In genomic region chr17:38745545-38745944, GRCh38 we compare ENCODE assay signal across 10 cellular contexts. TPM values are rescaled to one million over a fixed set of nuclear protein-coding genes. Genes with fewer than 3 reads are reported as not detected.
DNase-seq lines count a peak whose midpoint lies in the region; ATAC-seq and TF ChIP-seq lines count a peak whose summit lies in the region.
"Had no signal": no experiment of that assay in that cellular context is flagged by ENCODE, and none has a peak within 500 bp of the region (broad histone marks: within the 10 kb centered on the region; RNA-seq: fewer than 3 reads in every experiment).

No MANE protein-coding gene starts in this region.

- no peak overlapping the region for H3K27ac Mint-ChIP-seq in T-helper 2 cell treated with Interferon-gamma antibody and Interleukin-4, amounts not matched to agents 5 μg/mL and 100 μg/mL, for 36 hours
- H3K27ac Mint-ChIP-seq: activated naive CD8-positive, alpha-beta T cell treated with anti-CD3 and anti-CD28 coated beads, Interleukin-2, amount 10 ng/mL, durations not matched to agents 7 days and 5 days had no signal

- H3K27ac ChIP-seq in stomach, result peak overlapping the region in 4 of 5 donors; percentile 22 to 94 (median 92)
- H3K27ac ChIP-seq: epithelial cell of prostate had no signal

- H3K36me3 ChIP-seq in stomach, result no peaks in the 10 kb centered on the region

- TF ChIP-seq CTCF in stomach (IDR thresholded peaks at IDR 0.05), result no peak

- no peak for TF ChIP-seq EP300 in stomach (IDR thresholded peaks at IDR 0.05)

- H3K4me1 Mint-ChIP-seq in T-helper 2 cell treated with Interferon-gamma antibody and Interleukin-4, amounts not matched to agents 5 μg/mL and 100 μg/mL, for 36 hours (ENCODE audit: low read depth), result peaks cover 27% of the 10 kb centered on the region

- H3K4me1 ChIP-seq in stomach, result peaks cover 71 to 100% (median 95%) of the 10 kb centered on the region in 4 donors

- H3K4me3 ChIP-seq in stomach, result no peak overlapping the region

- DNase-seq in T-helper 2 cell treated with Interferon-gamma antibody and Interleukin-4, amounts not matched to agents 5 μg/mL and 100 μg/mL, for 36 hours (ENCODE audit: low spot score), result no peak
- DNase-seq in T-helper 2 cell (no peak), NCI-H2227 (lab: John Stamatoyannopoulos, UW; ENCODE audit: unreplicated experiment) (peak; percentile 78), dermis blood vessel endothelial cell (peak; percentile 30), stomach (no peak), HuH-7.5 (ENCODE audit: low spot score) (no peak), left lobe of liver (ENCODE audit: low spot score) (no peak)
- DNase-seq in central memory CD4-positive, alpha-beta T cell, result no peak
- DNase-seq: activated naive CD8-positive, alpha-beta T cell treated with anti-CD3 and anti-CD28 coated beads, Interleukin-2, amount 10 ng/mL, durations not matched to agents 7 days and 5 days had no signal

- no peak for TF ChIP-seq POLR2A in stomach (IDR thresholded peaks at IDR 0.05)

- no peaks in the 10 kb centered on the region for H3K9me3 ChIP-seq in stomach

- H3K27me3 Mint-ChIP-seq in T-helper 2 cell treated with Interferon-gamma antibody and Interleukin-4, amounts not matched to agents 5 μg/mL and 100 μg/mL, for 36 hours (ENCODE audit: low read depth), result peaks cover 32% of the 10 kb centered on the region

- no peak for ATAC-seq in left lobe of liver

- H3K9me3 Mint-ChIP-seq in T-helper 2 cell treated with Interferon-gamma antibody and Interleukin-4, amounts not matched to agents 5 μg/mL and 100 μg/mL, for 36 hours, result no peaks in the 10 kb centered on the region
- H3K9me3 Mint-ChIP-seq: activated naive CD8-positive, alpha-beta T cell treated with anti-CD3 and anti-CD28 coated beads, Interleukin-2, amount 10 ng/mL, durations not matched to agents 7 days and 5 days had no signal

- H3K27me3 ChIP-seq in stomach, result peaks cover 0 to 43% (median 15%) of the 10 kb centered on the region in 3 donors

- intact Hi-C loops in stomach (cut with DNase I; ENCODE audit: low total_unique reads), result no loop called here

- peak overlapping the region; percentile 74 for H3K4me3 Mint-ChIP-seq in T-helper 2 cell treated with Interferon-gamma antibody and Interleukin-4, amounts not matched to agents 5 μg/mL and 100 μg/mL, for 36 hours

- no peaks in the 10 kb centered on the region for H3K36me3 Mint-ChIP-seq in T-helper 2 cell treated with Interferon-gamma antibody and Interleukin-4, amounts not matched to agents 5 μg/mL and 100 μg/mL, for 36 hours (ENCODE audit: low read depth)
- H3K36me3 Mint-ChIP-seq: activated naive CD8-positive, alpha-beta T cell treated with anti-CD3 and anti-CD28 coated beads, Interleukin-2, amount 10 ng/mL, durations not matched to agents 7 days and 5 days had no signal

- WGBS in stomach, 5 donors, result 38 to 58% (median 39%) methylated on average over 4 of the region's 4 CpGs

RNA-seq across cellular contexts. Expression of gene PCGF2, which starts 2.6 kb away (rescaled TPM):
- 2.4 and 7.8 TPM in 2 replicates for total RNA-seq in dermis blood vessel endothelial cell
- 10 to 100 TPM in 2 of 5 donors, 1 to 10 TPM in 3; 5.8 to 31.9 (median 6.8) TPM for total RNA-seq in stomach
- 10 to 100 TPM; 34.3 to 62.8 (median 44.1) TPM for polyA plus RNA-seq in stomach
- 4.4 TPM for total RNA-seq in left lobe of liver

RNA-seq across cellular contexts. Expression of gene PSMB3, which starts 7.0 kb away (rescaled TPM):
- total RNA-seq in dermis blood vessel endothelial cell, result 188 and 348 TPM in 2 replicates
- 100 to 1,000 TPM in 4 of 5 donors, 10 to 100 TPM in 1; 29.0 to 265 (median 133) TPM for total RNA-seq in stomach
- polyA plus RNA-seq in stomach, result 100 to 1,000 TPM; 212 to 281 (median 252) TPM
- total RNA-seq in left lobe of liver, result 98.2 TPM

RNA-seq across cellular contexts. Expression of gene CISD3, which starts 15.4 kb away (rescaled TPM):
- total RNA-seq in dermis blood vessel endothelial cell, result 1.7 and 3.4 TPM in 2 replicates
- total RNA-seq in stomach, result 10 to 100 TPM in 2 of 5 donors, 1 to 10 TPM in 3; 4.0 to 56.5 (median 7.0) TPM
- polyA plus RNA-seq in stomach, result 10 to 100 TPM; 63.4 to 79.9 (median 76.5) TPM
- 81.9 TPM for total RNA-seq in left lobe of liver

RNA-seq across cellular contexts. Expression of gene MLLT6, which starts 40.5 kb away (rescaled TPM):
- total RNA-seq in dermis blood vessel endothelial cell (23.9 and 25.9 TPM in 2 replicates), stomach (100 to 1,000 TPM in 2 of 5 donors, 10 to 100 TPM in 3; 33.4 to 312 (median 81.7) TPM), left lobe of liver (29.5 TPM)
- polyA plus RNA-seq in stomach, result 10 to 100 TPM; 26.0 to 36.0 (median 30.8) TPM

RNA-seq across cellular contexts. Expression of gene PIP4K2B, which starts 53.8 kb away (rescaled TPM):
- 55.3 and 76.7 TPM in 2 replicates for total RNA-seq in dermis blood vessel endothelial cell
- 10 to 100 TPM; 23.1 to 99.2 (median 24.3) TPM for total RNA-seq in stomach
- polyA plus RNA-seq in stomach, result 10 to 100 TPM in 2 of 3 donors, 1 to 10 TPM in 1; 9.9 to 13.6 (median 11.8) TPM
- 19.8 TPM for total RNA-seq in left lobe of liver

Comparison
In these comparisons a context has a peak if more than half of its experiments do, and no peak if none do; other contexts are left out.
1. DNase-seq: peak in NCI-H2227 (single experiment) and dermis blood vessel endothelial cell (single experiment); none in T-helper 2 cell treated with Interferon-gamma antibody and Interleukin-4, amounts not matched to agents 5 μg/mL and 100 μg/mL, for 36 hours (single experiment), T-helper 2 cell (0 of 5), stomach (single experiment), HuH-7.5 (single experiment), central memory CD4-positive, alpha-beta T cell (single experiment) and left lobe of liver (single experiment).